Comparison of ENCODE assay signal across 18 cellular contexts in genomic region chr2:11375689-11376027, GRCh38. TPM values are rescaled to one million over a fixed set of nuclear protein-coding genes. Genes with fewer than 3 reads are reported as not detected.
DNase-seq lines count a peak whose midpoint lies in the region; ATAC-seq and TF ChIP-seq lines count a peak whose summit lies in the region.
"Had no signal": no experiment of that assay in that cellular context is flagged by ENCODE, and none has a peak within 500 bp of the region (broad histone marks: within the 10 kb centered on the region; RNA-seq: fewer than 3 reads in every experiment).

No MANE protein-coding gene starts in this region.

- no peaks in the 10 kb centered on the region for H3K36me3 ChIP-seq in SK-N-MC (ENCODE audit: insufficient read depth, low read length)
- H3K36me3 ChIP-seq in esophagus squamous epithelium = no peaks in the 10 kb centered on the region
- no peaks in the 10 kb centered on the region for H3K36me3 ChIP-seq in thyroid gland
- H3K36me3 ChIP-seq: pancreas had no signal

- H3K9me3 ChIP-seq in SK-N-MC (ENCODE audit: low read depth, low read length) = no peaks in the 10 kb centered on the region
- no peaks in the 10 kb centered on the region for H3K9me3 ChIP-seq in esophagus squamous epithelium
- H3K9me3 ChIP-seq in thyroid gland = no peaks in the 10 kb centered on the region
- H3K9me3 ChIP-seq: pancreas had no signal

- H3K36me3 Mint-ChIP-seq in nephron progenitor cell (ENCODE audit: low read depth) = no peaks in the 10 kb centered on the region
- no peaks in the 10 kb centered on the region for H3K36me3 Mint-ChIP-seq in activated T-cell treated with anti-CD3 and anti-CD28 coated beads, Interleukin-2, amount 50 U/mL, for 72 hours (ENCODE audit: insufficient read depth in 2 of 2)
- H3K36me3 Mint-ChIP-seq: activated naive CD4-positive, alpha-beta T cell treated with anti-CD3 and anti-CD28 coated beads, Interleukin-2, amount 10 ng/mL, durations not matched to agents 7 days and 5 days; CD4-positive, alpha-beta memory T cell; IgD-negative memory B cell had no signal

- no peaks in the 10 kb centered on the region for H3K9me3 Mint-ChIP-seq in nephron progenitor cell
- H3K9me3 Mint-ChIP-seq in activated T-cell treated with anti-CD3 and anti-CD28 coated beads, Interleukin-2, amount 50 U/mL, for 72 hours = no peaks in the 10 kb centered on the region
- H3K9me3 Mint-ChIP-seq: activated naive CD4-positive, alpha-beta T cell treated with anti-CD3 and anti-CD28 coated beads, Interleukin-2, amount 10 ng/mL, durations not matched to agents 7 days and 5 days; CD4-positive, alpha-beta memory T cell; IgD-negative memory B cell had no signal

- peaks cover 3% of the 10 kb centered on the region for H3K27me3 Mint-ChIP-seq in nephron progenitor cell (ENCODE audit: low read depth, poor library complexity)
- no peaks in the 10 kb centered on the region for H3K27me3 Mint-ChIP-seq in activated T-cell treated with anti-CD3 and anti-CD28 coated beads, Interleukin-2, amount 50 U/mL, for 72 hours (ENCODE audit: low read depth)
- H3K27me3 Mint-ChIP-seq: CD4-positive, alpha-beta memory T cell; IgD-negative memory B cell had no signal

- H3K27ac ChIP-seq in SK-N-MC = peak overlapping the region; percentile 99
- H3K27ac ChIP-seq in esophagus squamous epithelium = peak overlapping the region; percentile 56 to 92 (median 86)
- peak overlapping the region in 2 of 3 donors; percentile 94 to 96 for H3K27ac ChIP-seq in thyroid gland

- DNase-seq in SK-N-MC (ENCODE audit: low read depth, low spot score) (no peak), esophagus squamous epithelium (lab: John Stamatoyannopoulos, UW) (no peak), nephron progenitor cell (no peak), thyroid gland (no peak), foreskin melanocyte (no peak)
- DNase-seq in activated T-cell treated with anti-CD3 and anti-CD28 coated beads, Interleukin-2, amount 50 U/mL, for 72 hours = no peak
- DNase-seq: activated CD4-positive, CD25-positive, alpha-beta regulatory T cell; activated naive CD4-positive, alpha-beta T cell treated with anti-CD3 and anti-CD28 coated beads, Interleukin-2, amount 10 ng/mL, durations not matched to agents 7 days and 5 days; CD4-positive, alpha-beta memory T cell; central memory CD4-positive, alpha-beta T cell; GDM1; NCI-H1105; NCI-H226; pancreas; stimulated activated CD4-positive, alpha-beta T cell treated with anti-CD3 and anti-CD28 coated beads, Interleukin-1b, Interleukin-23, amount 100 ng/mL, for 48 hours; stimulated activated CD8-positive, alpha-beta memory T cell treated with anti-CD3 and anti-CD28 coated beads, Interleukin-4, amount 100 ng/mL, for 48 hours had no signal

- peaks cover 89% of the 10 kb centered on the region for H3K4me1 Mint-ChIP-seq in nephron progenitor cell
- H3K4me1 Mint-ChIP-seq in activated T-cell treated with anti-CD3 and anti-CD28 coated beads, Interleukin-2, amount 50 U/mL, for 72 hours (ENCODE audit: low read depth) = no peaks in the 10 kb centered on the region
- H3K4me1 Mint-ChIP-seq: activated naive CD4-positive, alpha-beta T cell treated with anti-CD3 and anti-CD28 coated beads, Interleukin-2, amount 10 ng/mL, durations not matched to agents 7 days and 5 days; CD4-positive, alpha-beta memory T cell had no signal

- H3K4me3 ChIP-seq in SK-N-MC = no peak overlapping the region
- no peak overlapping the region for H3K4me3 ChIP-seq in esophagus squamous epithelium
- H3K4me3 ChIP-seq in thyroid gland (replicated peaks in 1 of 3) = no peak overlapping the region
- H3K4me3 ChIP-seq: pancreas had no signal

- peak overlapping the region; percentile 94 for H3K27ac Mint-ChIP-seq in nephron progenitor cell
- no peak overlapping the region for H3K27ac Mint-ChIP-seq in activated T-cell treated with anti-CD3 and anti-CD28 coated beads, Interleukin-2, amount 50 U/mL, for 72 hours
- H3K27ac Mint-ChIP-seq: activated naive CD4-positive, alpha-beta T cell treated with anti-CD3 and anti-CD28 coated beads, Interleukin-2, amount 10 ng/mL, durations not matched to agents 7 days and 5 days; CD4-positive, alpha-beta memory T cell had no signal

- no peaks in the 10 kb centered on the region for H3K27me3 ChIP-seq in esophagus squamous epithelium
- H3K27me3 ChIP-seq in thyroid gland = no peaks in the 10 kb centered on the region
- H3K27me3 ChIP-seq: pancreas had no signal

- TF ChIP-seq CTCF in esophagus squamous epithelium (IDR thresholded peaks at IDR 0.05) (no peak), nephron progenitor cell (IDR thresholded peaks at IDR 0.05) (no peak), thyroid gland (IDR thresholded peaks at IDR 0.05) (no peak)

- H3K4me3 Mint-ChIP-seq in nephron progenitor cell = no peak overlapping the region
- no peak overlapping the region for H3K4me3 Mint-ChIP-seq in activated T-cell treated with anti-CD3 and anti-CD28 coated beads, Interleukin-2, amount 50 U/mL, for 72 hours
- H3K4me3 Mint-ChIP-seq: activated naive CD4-positive, alpha-beta T cell treated with anti-CD3 and anti-CD28 coated beads, Interleukin-2, amount 10 ng/mL, durations not matched to agents 7 days and 5 days; CD4-positive, alpha-beta memory T cell had no signal

- intact Hi-C loops in esophagus squamous epithelium (cut with DNase I) (no loop called here), thyroid gland (cut with DNase I) (no loop called here)

- H3K9ac ChIP-seq in SK-N-MC (ENCODE audit: insufficient read length) = peak overlapping the region; percentile 86

- 20 to 73% methylated on average over 1 to 7 of the region's 7 CpGs for WGBS in esophagus squamous epithelium, 2 donors
- WGBS in thyroid gland, 2 donors = 88 to 91% methylated on average over 7 of the region's 7 CpGs

- peaks cover 13 to 68% (median 26%) of the 10 kb centered on the region in 3 donors for H3K4me1 ChIP-seq in esophagus squamous epithelium
- peaks cover 24 to 36% of the 10 kb centered on the region in 2 donors for H3K4me1 ChIP-seq in thyroid gland
- H3K4me1 ChIP-seq: pancreas had no signal

- TF ChIP-seq POLR2A in esophagus squamous epithelium (IDR thresholded peaks at IDR 0.05) (no peak), thyroid gland (IDR thresholded peaks at IDR 0.05) (no peak)

- ATAC-seq in GM19395 (IDR thresholded peaks at IDR 0.05; ENCODE audit: unreplicated experiment) = no peak
- ATAC-seq in activated T-cell treated with anti-CD3 and anti-CD28 coated beads, Interleukin-2, amount 50 U/mL, for 72 hours (replicated peaks in 1 of 2) = no peak
- ATAC-seq: pancreas had no signal

RNA-seq across cellular contexts. Expression of gene ROCK2, which starts 31.2 kb away (rescaled TPM):
- total RNA-seq in esophagus squamous epithelium = 10 to 100 TPM; 15.2 to 50.5 (median 21.4) TPM
- 10 to 100 TPM; 37.3 to 47.5 (median 42.1) TPM for total RNA-seq in thyroid gland
- total RNA-seq in activated T-cell treated with anti-CD3 and anti-CD28 coated beads, Interleukin-2, amount 50 U/mL, for 72 hours = 10 to 100 TPM; 14.7 to 15.3 TPM
